11 cellular contexts compared by ENCODE assay signal in the genomic region with DNA sequence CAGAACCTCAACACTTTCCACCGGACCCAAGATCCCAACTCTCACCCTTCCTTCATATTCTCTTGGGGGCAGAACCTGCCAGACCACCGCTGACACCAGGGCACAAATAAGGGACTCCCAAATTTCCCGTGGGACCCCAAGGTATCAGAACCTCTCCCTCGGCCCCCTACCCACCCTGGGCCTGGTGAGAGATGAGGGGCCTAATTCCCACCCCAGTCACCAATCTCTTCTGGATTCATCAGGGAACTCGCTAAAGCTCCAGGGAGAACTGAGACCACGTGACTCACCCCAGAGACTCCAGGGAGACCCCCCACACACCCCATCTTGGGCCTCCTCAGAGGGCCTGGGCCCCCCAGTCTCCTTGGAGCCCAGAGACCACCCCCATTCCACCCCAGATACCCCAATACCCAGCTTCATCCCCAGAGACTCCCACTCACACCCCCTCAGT. TPM values are rescaled to one million over a fixed set of nuclear protein-coding genes. Genes with fewer than 3 reads are reported as not detected.
DNase-seq lines count a peak whose midpoint lies in the region; ATAC-seq and TF ChIP-seq lines count a peak whose summit lies in the region.
"Had no signal": no experiment of that assay in that cellular context is flagged by ENCODE, and none has a peak within 500 bp of the region (broad histone marks: within the 10 kb centered on the region; RNA-seq: fewer than 3 reads in every experiment).

No MANE protein-coding gene starts in this region.

- 82% methylated on average over 6 of the region's 6 CpGs for WGBS in mesenchymal stem cell
- WGBS in testis, 2 donors = 93 to 94% methylated on average over 4 to 6 of the region's 6 CpGs

- peaks cover 37% of the 10 kb centered on the region for H3K36me3 ChIP-seq in BLaER1
- H3K36me3 ChIP-seq in HCT116 (ENCODE audit: control insufficient read depth in 1 of 2, insufficient read depth in 2 of 2, low read length in 2 of 2) = peaks cover 0 to 13% of the 10 kb centered on the region in 2 experiments
- peaks cover 3 to 31% of the 10 kb centered on the region in 2 experiments for H3K36me3 ChIP-seq in mesenchymal stem cell (ENCODE audit: control insufficient read depth in 1 of 2, insufficient read depth in 2 of 2, low read depth in 1 of 2, low read length in 2 of 2)
- H3K36me3 ChIP-seq in testis (ENCODE audit: low read depth, missing control alignments) = no peaks in the 10 kb centered on the region

- H3K9me3 ChIP-seq in BLaER1 = no peaks in the 10 kb centered on the region
- H3K9me3 ChIP-seq in HCT116 (ENCODE audit: control insufficient read depth in 1 of 2, insufficient read depth in 1 of 2, low read depth in 1 of 2, low read length in 2 of 2) = no peaks in the 10 kb centered on the region
- H3K9me3 ChIP-seq in mesenchymal stem cell (ENCODE audit: control insufficient read depth, low read length) = no peaks in the 10 kb centered on the region
- H3K9me3 ChIP-seq in testis = no peaks in the 10 kb centered on the region

- peak overlapping the region; percentile 97 for H3K27ac ChIP-seq in BLaER1
- H3K27ac ChIP-seq in HCT116 (ENCODE audit: low read depth, low read length) = peak overlapping the region; percentile 96
- H3K27ac ChIP-seq in mesenchymal stem cell (ENCODE audit: low read length, poor library complexity, severe bottlenecking) = no peak overlapping the region
- H3K27ac ChIP-seq in testis = no peak overlapping the region

- peak overlapping the region; percentile 84 for H3K4me3 Mint-ChIP-seq in activated T-helper 17 cell treated with anti-CD3 and anti-CD28 coated beads, Interleukin-2, amount 50 U/mL, for 72 hours

- no peaks in the 10 kb centered on the region for H3K9me2 ChIP-seq in HCT116 (ENCODE audit: insufficient read depth)

- peaks cover 60% of the 10 kb centered on the region for H3K4me1 ChIP-seq in BLaER1
- H3K4me1 ChIP-seq in HCT116 (ENCODE audit: control insufficient read depth in 1 of 2, insufficient read depth in 2 of 2, low read length in 2 of 2) = peaks cover 0 to 24% of the 10 kb centered on the region in 2 experiments; a peak in 3 of 4 replicates
- peaks cover 30% of the 10 kb centered on the region for H3K4me1 ChIP-seq in mesenchymal stem cell (ENCODE audit: control insufficient read depth, insufficient read depth, low read depth, low read length)
- peaks cover 8% of the 10 kb centered on the region for H3K4me1 ChIP-seq in testis

- no TSS peak for BruUV-seq in HCT116 (replicated peaks; lab: Mats Ljungman, UMichigan)

- H2BK12ac ChIP-seq in mesenchymal stem cell (ENCODE audit: low read length in 2 of 2) = no peak overlapping the region

- no peaks in the 10 kb centered on the region for H3K27me3 ChIP-seq in BLaER1
- H3K27me3 ChIP-seq in HCT116 (ENCODE audit: insufficient read depth, low read length) = no peaks in the 10 kb centered on the region
- H3K27me3 ChIP-seq in mesenchymal stem cell (ENCODE audit: control insufficient read depth in 1 of 2, insufficient read depth in 1 of 2, low read length in 2 of 2) = no peaks in the 10 kb centered on the region
- no peaks in the 10 kb centered on the region for H3K27me3 ChIP-seq in testis

- peak overlapping the region; percentile 73 for H3K27ac Mint-ChIP-seq in activated T-helper 17 cell treated with anti-CD3 and anti-CD28 coated beads, Interleukin-2, amount 50 U/mL, for 72 hours

- no peak overlapping the region for H2AK5ac ChIP-seq in mesenchymal stem cell (ENCODE audit: low read length, severe bottlenecking)

- H3K4ac ChIP-seq in mesenchymal stem cell (ENCODE audit: low read depth in 1 of 2, low read length in 2 of 2) = peak overlapping the region in 1 of 2 experiments; percentile 31

- peaks cover 70% of the 10 kb centered on the region for H3K79me2 ChIP-seq in HCT116 (ENCODE audit: insufficient read depth, low read length)

- CTCF ChIA-PET in HCT116 (lab: Charles Lee) = no interaction called here

- no peak overlapping the region for H4K91ac ChIP-seq in mesenchymal stem cell (ENCODE audit: low read length)

- no peaks in the 10 kb centered on the region for H3K4me1 Mint-ChIP-seq in activated T-helper 17 cell treated with anti-CD3 and anti-CD28 coated beads, Interleukin-2, amount 50 U/mL, for 72 hours

- H2AFZ ChIP-seq in HCT116 (ENCODE audit: low read depth, low read length, poor library complexity, severe bottlenecking) (no peak overlapping the region), mesenchymal stem cell (ENCODE audit: low read depth, low read length) (no peak overlapping the region)

- TF ChIP-seq POLR2A in HCT116 (IDR thresholded peaks at IDR 0.05; ENCODE audit: borderline replicate concordance, extremely low read depth, insufficient read depth, insufficient read length) = no peak
- TF ChIP-seq POLR2A in testis (IDR thresholded peaks at IDR 0.05) = no peak

- H3K4me3 ChIP-seq in BLaER1 (peak overlapping the region; percentile 100), HCT116 (replicated peaks in 1 of 2; ENCODE audit: low read depth in 1 of 2, low read length in 2 of 2) (peak overlapping the region; percentile 92 to 95), mesenchymal stem cell (ENCODE audit: insufficient read depth in 1 of 2, low read depth in 1 of 2, low read length in 2 of 2) (peak overlapping the region; percentile 89 to 91), testis (no peak overlapping the region)

- POLR2A ChIA-PET in HCT116 (lab: Charles Lee) = interaction anchor here (1.6 kb wide), 1 partner anchor 21 kb away, joined by 6 read pairs; a partner anchor contains a TSS

- H3K14ac ChIP-seq in mesenchymal stem cell (ENCODE audit: low read length in 2 of 2) = no peak overlapping the region

- H3K23ac ChIP-seq in mesenchymal stem cell (ENCODE audit: low read length in 2 of 2) = no peak overlapping the region

- intact Hi-C loops in HCT116 (cut with micrococcal nuclease) (no loop called here), testis (cut with DNase I; ENCODE audit: low total_unique reads) (no loop called here)

- H3K36me3 Mint-ChIP-seq in activated T-helper 17 cell treated with anti-CD3 and anti-CD28 coated beads, Interleukin-2, amount 50 U/mL, for 72 hours (ENCODE audit: low read depth) = no peaks in the 10 kb centered on the region

- H3K18ac ChIP-seq in mesenchymal stem cell (ENCODE audit: low read depth in 1 of 2, low read length in 2 of 2) = no peak overlapping the region

- no peak overlapping the region for H4K8ac ChIP-seq in mesenchymal stem cell (ENCODE audit: low read length)

- no peak for TF ChIP-seq RAD21 in HCT116 (IDR thresholded peaks at IDR 0.05; ENCODE audit: low read depth)

- H3K9ac ChIP-seq in BLaER1 (peak overlapping the region; percentile 98), HCT116 (ENCODE audit: low read length) (peak overlapping the region; percentile 100), mesenchymal stem cell (ENCODE audit: low read length) (peak overlapping the region; percentile 89)

- H3K4me2 ChIP-seq in BLaER1 (peak overlapping the region; percentile 96), HCT116 (ENCODE audit: low read length) (peak overlapping the region; percentile 96), mesenchymal stem cell (ENCODE audit: low read length, poor library complexity, severe bottlenecking) (peak overlapping the region; percentile 99)

- peaks cover 62% of the 10 kb centered on the region for H4K20me1 ChIP-seq in BLaER1
- H4K20me1 ChIP-seq in HCT116 (ENCODE audit: insufficient read depth) = peaks cover 9% of the 10 kb centered on the region; the same call in 1 of the 2 replicates

- RAD21 ChIA-PET in HCT116 (lab: Charles Lee; ENCODE audit: low non-redundant PET in 1 of 2, low total read pairs in 2 of 2, uncharacterized antibody in 2 of 2, unreplicated experiment in 2 of 2) = no interaction called here

- H3K79me1 ChIP-seq in mesenchymal stem cell (replicated peaks; ENCODE audit: low read length, poor library complexity, severe bottlenecking) = peaks cover 7% of the 10 kb centered on the region

- no peaks in the 10 kb centered on the region for H3K27me3 Mint-ChIP-seq in activated T-helper 17 cell treated with anti-CD3 and anti-CD28 coated beads, Interleukin-2, amount 50 U/mL, for 72 hours

- ATAC-seq in HCT116 = no peak
- ATAC-seq in activated T-helper 17 cell treated with anti-CD3 and anti-CD28 coated beads, Interleukin-2, amount 50 U/mL, for 72 hours (replicated peaks) = no peak

- no peak overlapping the region for H2BK120ac ChIP-seq in mesenchymal stem cell (ENCODE audit: low read depth, low read length)

- H2BK5ac ChIP-seq in mesenchymal stem cell (ENCODE audit: low read depth, low read length, poor library complexity, severe bottlenecking) = no peak overlapping the region

- DNase-seq in HCT116 (ENCODE audit: low read depth, low spot score) (no peak), mesenchymal stem cell (no peak), HuH-7.5 (ENCODE audit: low spot score) (no peak), testis (no peak), SIG-M5 treated with dmso at 0.1 percent for 504 hours (lab: John Stamatoyannopoulos, UW; ENCODE audit: unreplicated experiment) (no peak), NCI-H774 (lab: John Stamatoyannopoulos, UW) (no peak)
- DNase-seq: effector CD8-positive, alpha-beta T cell; left ventricle myocardium superior; NCI-H524 treated with DMSO at 0.1 percent for 48 hours had no signal

- H3K9me3 Mint-ChIP-seq in activated T-helper 17 cell treated with anti-CD3 and anti-CD28 coated beads, Interleukin-2, amount 50 U/mL, for 72 hours = no peaks in the 10 kb centered on the region

- H2BK15ac ChIP-seq in mesenchymal stem cell (ENCODE audit: low read depth, poor library complexity, severe bottlenecking) = no peak overlapping the region

- TF ChIP-seq CTCF in HCT116 (IDR thresholded peaks at IDR 0.05 in 2 of 3, conservative IDR thresholded peaks at IDR 0.05 in 1 of 3; ENCODE audit: borderline replicate concordance in 1 of 3, insufficient read depth in 1 of 3, low read depth in 2 of 3, low read length in 2 of 3) = no peak
- no peak for TF ChIP-seq CTCF in testis (IDR thresholded peaks at IDR 0.05)

RNA-seq across cellular contexts. Expression of a gene that starts 1.8 kb away (rescaled TPM):
- total RNA-seq in HCT116 (2021; ENCODE audit: unreplicated experiment) (228 TPM), testis (10 to 100 TPM; 69.4 to 69.7 TPM)
- 166 and 204 TPM in 2 replicates for polyA plus RNA-seq in HCT116 (2012)
- total RNA-seq in activated T-helper 17 cell treated with anti-CD3 and anti-CD28 coated beads, Interleukin-2, amount 50 U/mL, for 72 hours = 10 to 100 TPM; 63.3 to 98.7 TPM
- 37.7 TPM for polyA plus RNA-seq in mesenchymal stem cell (2013, experiment 1 of 2)
- 35.4 TPM for polyA plus RNA-seq in mesenchymal stem cell (2013, experiment 2 of 2)
- 77.4 TPM for polyA plus RNA-seq in testis (ENCODE audit: insufficient read depth, low read depth, low replicate concordance)

RNA-seq across cellular contexts. Expression of a gene that starts 20.9 kb away (rescaled TPM):
- total RNA-seq in HCT116 (2021; ENCODE audit: unreplicated experiment) (37.9 TPM), testis (10 to 100 TPM; 30.5 to 59.7 TPM)
- polyA plus RNA-seq in HCT116 (2012) = 40.1 and 61.8 TPM in 2 replicates
- 10 to 100 TPM; 40.6 to 80.0 TPM for total RNA-seq in activated T-helper 17 cell treated with anti-CD3 and anti-CD28 coated beads, Interleukin-2, amount 50 U/mL, for 72 hours
- 57.8 TPM for polyA plus RNA-seq in mesenchymal stem cell (2013, experiment 1 of 2)
- 51.9 TPM for polyA plus RNA-seq in mesenchymal stem cell (2013, experiment 2 of 2)
- polyA plus RNA-seq in testis (ENCODE audit: insufficient read depth, low read depth, low replicate concordance) = 16.9 TPM

RNA-seq across cellular contexts. Expression of a gene that starts 27.6 kb away (rescaled TPM):
- 151 TPM for total RNA-seq in HCT116 (2021; ENCODE audit: unreplicated experiment)
- 77.6 and 78.7 TPM in 2 replicates for polyA plus RNA-seq in HCT116 (2012)
- total RNA-seq in activated T-helper 17 cell treated with anti-CD3 and anti-CD28 coated beads, Interleukin-2, amount 50 U/mL, for 72 hours = 100 to 1,000 TPM in 1 of 2 donors, 10 to 100 TPM in 1; 51.0 to 140 TPM
- 92.8 TPM for polyA plus RNA-seq in mesenchymal stem cell (2013, experiment 1 of 2)
- 91.7 TPM for polyA plus RNA-seq in mesenchymal stem cell (2013, experiment 2 of 2)
- total RNA-seq in testis = 10 to 100 TPM; 57.5 to 60.6 TPM
- polyA plus RNA-seq in testis (ENCODE audit: insufficient read depth, low read depth, low replicate concordance) = 66.6 TPM

Comparison
In these comparisons a context has a peak if more than half of its experiments do, and no peak if none do; other contexts are left out.
1. H3K27ac ChIP-seq: peak in BLaER1 (single experiment) and HCT116 (single experiment); none in mesenchymal stem cell (single experiment) and testis (0 of 2).
2. H3K4me3 ChIP-seq: peak in BLaER1 (single experiment), HCT116 (2 of 2) and mesenchymal stem cell (2 of 2); none in testis (0 of 2).
3. Peak in every context shown above with its lines, with median percentiles within 50 percentile points of each other: H3K4me2 ChIP-seq and H3K9ac ChIP-seq.